Comparison of ENCODE assay signal across 1 cellular context in the genomic region with DNA sequence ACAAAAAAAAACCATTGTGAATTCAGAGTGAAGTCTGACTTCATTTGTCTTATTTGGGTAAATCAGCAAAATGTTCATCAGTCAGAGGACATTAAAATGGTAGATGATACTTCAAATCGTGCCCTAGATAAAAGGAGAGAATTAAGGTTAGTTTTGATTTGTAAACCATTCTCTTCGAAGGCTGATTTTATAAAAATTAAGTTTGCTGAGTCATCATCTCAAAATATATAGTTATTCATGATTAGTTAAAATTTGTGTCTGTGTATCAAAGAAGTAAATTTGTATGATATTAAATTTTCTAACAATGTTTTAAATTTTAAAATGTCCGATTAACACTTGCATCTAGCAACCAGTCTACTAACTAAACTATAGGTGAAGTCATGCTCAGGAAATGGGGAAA.
TF ChIP-seq lines count a peak whose summit lies in the region.

No MANE protein-coding gene starts in this region.

TF ChIP-seq in HCT116, 20 proteins besides CTCF, POLR2A, EP300 and RAD21 (continued from another document):
- TF ChIP-seq, protein P1, sequence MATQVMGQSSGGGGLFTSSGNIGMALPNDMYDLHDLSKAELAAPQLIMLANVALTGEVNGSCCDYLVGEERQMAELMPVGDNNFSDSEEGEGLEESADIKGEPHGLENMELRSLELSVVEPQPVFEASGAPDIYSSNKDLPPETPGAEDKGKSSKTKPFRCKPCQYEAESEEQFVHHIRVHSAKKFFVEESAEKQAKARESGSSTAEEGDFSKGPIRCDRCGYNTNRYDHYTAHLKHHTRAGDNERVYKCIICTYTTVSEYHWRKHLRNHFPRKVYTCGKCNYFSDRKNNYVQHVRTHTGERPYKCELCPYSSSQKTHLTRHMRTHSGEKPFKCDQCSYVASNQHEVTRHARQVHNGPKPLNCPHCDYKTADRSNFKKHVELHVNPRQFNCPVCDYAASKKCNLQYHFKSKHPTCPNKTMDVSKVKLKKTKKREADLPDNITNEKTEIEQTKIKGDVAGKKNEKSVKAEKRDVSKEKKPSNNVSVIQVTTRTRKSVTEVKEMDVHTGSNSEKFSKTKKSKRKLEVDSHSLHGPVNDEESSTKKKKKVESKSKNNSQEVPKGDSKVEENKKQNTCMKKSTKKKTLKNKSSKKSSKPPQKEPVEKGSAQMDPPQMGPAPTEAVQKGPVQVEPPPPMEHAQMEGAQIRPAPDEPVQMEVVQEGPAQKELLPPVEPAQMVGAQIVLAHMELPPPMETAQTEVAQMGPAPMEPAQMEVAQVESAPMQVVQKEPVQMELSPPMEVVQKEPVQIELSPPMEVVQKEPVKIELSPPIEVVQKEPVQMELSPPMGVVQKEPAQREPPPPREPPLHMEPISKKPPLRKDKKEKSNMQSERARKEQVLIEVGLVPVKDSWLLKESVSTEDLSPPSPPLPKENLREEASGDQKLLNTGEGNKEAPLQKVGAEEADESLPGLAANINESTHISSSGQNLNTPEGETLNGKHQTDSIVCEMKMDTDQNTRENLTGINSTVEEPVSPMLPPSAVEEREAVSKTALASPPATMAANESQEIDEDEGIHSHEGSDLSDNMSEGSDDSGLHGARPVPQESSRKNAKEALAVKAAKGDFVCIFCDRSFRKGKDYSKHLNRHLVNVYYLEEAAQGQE (IDR thresholded peaks at IDR 0.05; ENCODE audit: low read depth), result no peak
- TF ChIP-seq ZFX (IDR thresholded peaks at IDR 0.05) (no peak), CBX3 (IDR thresholded peaks at IDR 0.05; ENCODE audit: low read depth) (no peak), TCF7L2 (IDR thresholded peaks at IDR 0.05; ENCODE audit: borderline replicate concordance, extremely low read depth, insufficient read depth, insufficient read length) (no peak), ELF1 (IDR thresholded peaks at IDR 0.05; ENCODE audit: borderline replicate concordance, low read depth) (no peak), EZH2phosphoT487 (IDR thresholded peaks at IDR 0.05; ENCODE audit: borderline replicate concordance) (no peak), JUND (IDR thresholded peaks at IDR 0.05) (no peak), ZBTB33 (IDR thresholded peaks at IDR 0.05; ENCODE audit: extremely low read depth, insufficient replicate concordance, low read length) (no peak), FOSL1 (IDR thresholded peaks at IDR 0.05; ENCODE audit: low read depth) (no peak), EGR1 (IDR thresholded peaks at IDR 0.05; ENCODE audit: low read depth) (no peak), CEBPB (IDR thresholded peaks at IDR 0.05; ENCODE audit: low read depth) (no peak), POLR2AphosphoS5 (IDR thresholded peaks at IDR 0.05; ENCODE audit: low read depth, low read length) (no peak), SIN3A (IDR thresholded peaks at IDR 0.05; ENCODE audit: low read depth) (no peak)
- TF ChIP-seq, protein P2, sequence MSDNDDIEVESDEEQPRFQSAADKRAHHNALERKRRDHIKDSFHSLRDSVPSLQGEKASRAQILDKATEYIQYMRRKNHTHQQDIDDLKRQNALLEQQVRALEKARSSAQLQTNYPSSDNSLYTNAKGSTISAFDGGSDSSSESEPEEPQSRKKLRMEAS (IDR thresholded peaks at IDR 0.05), result no peak
TF ChIP-seq in HCT116: peak in this region for 0.
